ENCODE assay signal across 15 cellular contexts in the genomic region with DNA sequence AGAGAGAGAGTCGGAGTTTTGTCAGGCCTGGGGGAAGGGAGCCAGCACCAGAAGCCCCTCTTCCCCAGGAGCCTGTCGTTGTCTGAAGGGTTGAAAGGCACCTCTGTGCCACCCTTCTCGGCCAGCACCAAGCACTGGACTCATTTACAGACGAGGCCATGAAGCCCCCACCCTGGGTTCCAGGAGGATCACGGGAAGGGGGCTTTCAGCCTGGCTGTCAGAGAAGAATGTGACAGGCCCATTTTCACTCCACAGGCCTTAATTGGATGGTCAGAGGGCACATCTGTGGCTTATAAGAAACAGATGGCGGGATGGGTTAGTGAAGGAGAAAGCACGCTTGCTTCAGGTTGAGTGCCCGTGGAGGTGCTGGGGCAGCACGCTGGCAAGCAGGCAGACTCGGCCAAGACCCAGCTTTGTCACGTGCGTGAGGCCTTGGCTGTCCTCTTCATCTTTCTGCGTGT.
DNase-seq lines count a peak whose midpoint lies in the region; ATAC-seq, FAIRE-seq and TF ChIP-seq lines count a peak whose summit lies in the region.
"Had no signal": no experiment of that assay in that cellular context is flagged by ENCODE, and none has a peak within 500 bp of the region (broad histone marks: within the 10 kb centered on the region; RNA-seq: fewer than 3 reads in every experiment).

No MANE protein-coding gene starts in this region.

- no peaks in the 10 kb centered on the region for H3K36me3 ChIP-seq in OCI-LY1 (ENCODE audit: insufficient read depth, low read length)
- H3K36me3 ChIP-seq in gastroesophageal sphincter = peaks cover 0 to 13% of the 10 kb centered on the region in 2 donors
- no peaks in the 10 kb centered on the region for H3K36me3 ChIP-seq in sigmoid colon
- H3K36me3 ChIP-seq: HAP-1, right atrium auricular region had no signal

- no peaks in the 10 kb centered on the region for H3K79me2 ChIP-seq in OCI-LY1 (ENCODE audit: insufficient read depth, low read length)

- intact Hi-C loops in sigmoid colon (cut with DNase I) = no loop called here

- FAIRE-seq in GM12892 (lab: Jason Lieb, UNC) = no peak

- in situ Hi-C loops in G401 (cut with HindIII; ENCODE audit: low sequenced_read_pairs) = no loop called here

- H3K9me2 ChIP-seq in OCI-LY1 (ENCODE audit: low read depth, low read length) = no peaks in the 10 kb centered on the region

- H3K4me2 ChIP-seq in OCI-LY1 (ENCODE audit: low read length) = no peak overlapping the region

- TF ChIP-seq POLR2A in gastroesophageal sphincter (IDR thresholded peaks at IDR 0.05) (no peak), sigmoid colon (IDR thresholded peaks at IDR 0.05) (no peak), GM12892 (IDR thresholded peaks at IDR 0.05; ENCODE audit: low read depth, low read length) (no peak)

- H3K4me1 ChIP-seq in OCI-LY1 (ENCODE audit: insufficient read depth, low read length, severe bottlenecking) = peaks cover 44% of the 10 kb centered on the region
- peaks cover 0 to 62% (median 17%) of the 10 kb centered on the region in 3 donors for H3K4me1 ChIP-seq in gastroesophageal sphincter
- peaks cover 0 to 76% (median 70%) of the 10 kb centered on the region in 4 donors for H3K4me1 ChIP-seq in sigmoid colon
- H3K4me1 ChIP-seq: HAP-1 had no signal

- no peaks in the 10 kb centered on the region for H4K20me1 ChIP-seq in OCI-LY1 (ENCODE audit: insufficient read depth, low read length)

- H3K9ac ChIP-seq in OCI-LY1 (ENCODE audit: low read length) = no peak overlapping the region

- TF ChIP-seq CTCF in OCI-LY1 (IDR thresholded peaks at IDR 0.05; ENCODE audit: low read length) (no peak), gastroesophageal sphincter (IDR thresholded peaks at IDR 0.05) (no peak), sigmoid colon (IDR thresholded peaks at IDR 0.05) (no peak)

- TF ChIP-seq EP300 in gastroesophageal sphincter (IDR thresholded peaks at IDR 0.05) = no peak
- TF ChIP-seq EP300 in sigmoid colon (IDR thresholded peaks at IDR 0.05) = no peak

- H2AFZ ChIP-seq in OCI-LY1 (ENCODE audit: low read length) = no peak overlapping the region

- H3K27me3 ChIP-seq in OCI-LY1 (ENCODE audit: insufficient read depth, low read length) (no peaks in the 10 kb centered on the region), gastroesophageal sphincter (no peaks in the 10 kb centered on the region), sigmoid colon (no peaks in the 10 kb centered on the region)
- H3K27me3 ChIP-seq: right atrium auricular region had no signal

- 57% methylated on average over 9 of the region's 13 CpGs; no CpG with 5 or more reads in 1 of the 2 donors for WGBS in gastroesophageal sphincter (ENCODE audit: low coverage in 1 of 2), 2 donors
- WGBS in sigmoid colon, 2 donors = 86 to 94% methylated on average over 13 of the region's 13 CpGs

- H3K4me3 ChIP-seq in OCI-LY1 (ENCODE audit: low read depth, low read length, poor library complexity, severe bottlenecking) (no peak overlapping the region), gastroesophageal sphincter (no peak overlapping the region), sigmoid colon (no peak overlapping the region)
- H3K4me3 ChIP-seq: coronary artery, HAP-1, K562, right atrium auricular region had no signal

- peak overlapping the region; percentile 62 for H3K27ac ChIP-seq in OCI-LY1 (ENCODE audit: low read depth, low read length, poor library complexity, severe bottlenecking)
- peak overlapping the region in 3 of 4 donors; percentile 46 to 49 (median 47) for H3K27ac ChIP-seq in gastroesophageal sphincter
- H3K27ac ChIP-seq in sigmoid colon = peak overlapping the region in 3 of 4 donors; percentile 80 to 83 (median 81)
- H3K27ac ChIP-seq: coronary artery, right atrium auricular region, VCaP had no signal

- ATAC-seq in gastroesophageal sphincter (no peak), GM21619 (IDR thresholded peaks at IDR 0.05; ENCODE audit: unreplicated experiment) (no peak)

- no peaks in the 10 kb centered on the region for H3F3A ChIP-seq in OCI-LY1 (ENCODE audit: insufficient read depth, low read length)

- DNase-seq in G401 (ENCODE audit: low spot score) (peak; percentile 96), sigmoid colon (peak; percentile 84), pons (ENCODE audit: low spot score) (no peak), GM12892 (ENCODE audit: insufficient read length) (no peak)
- no peak for DNase-seq in activated CD4-positive, alpha-beta T cell treated with anti-CD3 and anti-CD28 coated beads, Interleukin-2, amount 50 U/mL, for 48 hours
- DNase-seq: activated gamma-delta T cell treated with Interleukin-2 at 50 U/mL for 16 hours, NCI-H2081 had no signal

- H3K9me3 ChIP-seq in OCI-LY1 (ENCODE audit: low read length) = no peaks in the 10 kb centered on the region
- H3K9me3 ChIP-seq in gastroesophageal sphincter = no peaks in the 10 kb centered on the region
- H3K9me3 ChIP-seq in sigmoid colon = no peaks in the 10 kb centered on the region
- H3K9me3 ChIP-seq: HAP-1, right atrium auricular region had no signal

Comparison
In these comparisons a context has a peak if more than half of its experiments do, and no peak if none do; other contexts are left out.
1. DNase-seq: peak in G401 (single experiment) and sigmoid colon (single experiment); none in pons (single experiment), GM12892 (single experiment) and activated CD4-positive, alpha-beta T cell treated with anti-CD3 and anti-CD28 coated beads, Interleukin-2, amount 50 U/mL, for 48 hours (0 of 2).
2. Peak in every context shown above with its lines, with median percentiles within 50 percentile points of each other: H3K27ac ChIP-seq.